ENCODE assay signal across 40 cellular contexts in the genomic region with DNA sequence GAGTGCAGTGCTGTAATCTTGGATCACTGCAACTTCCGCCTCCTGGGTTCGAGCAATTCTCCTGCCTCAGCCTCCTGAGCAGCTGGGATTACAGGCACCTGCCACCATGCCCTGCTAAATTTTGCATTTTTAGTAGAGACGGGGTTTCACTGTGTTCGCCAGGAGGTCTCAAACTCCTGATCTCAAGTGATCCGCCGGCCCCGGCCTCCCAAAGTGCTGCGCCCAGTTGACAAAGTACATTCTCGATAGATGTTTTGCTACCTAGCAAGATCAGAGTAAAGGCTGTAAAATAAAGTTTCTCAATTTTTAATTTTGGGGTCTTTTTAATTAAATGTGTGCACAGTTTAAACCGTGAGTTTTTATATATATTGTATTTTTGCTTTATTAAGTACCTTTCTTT.
"Had no signal": no experiment of that assay in that cellular context is flagged by ENCODE, and none has a peak within 500 bp of the region (broad histone marks: within the 10 kb centered on the region; RNA-seq: fewer than 3 reads in every experiment).

No MANE protein-coding gene starts in this region.

- H3K36me3 Mint-ChIP-seq: activated naive CD4-positive, alpha-beta T cell treated with anti-CD3 and anti-CD28 coated beads, Interleukin-2, amount 10 ng/mL, durations not matched to agents 7 days and 5 days; activated naive CD4-positive, alpha-beta T cell treated with anti-CD3 and anti-CD28 coated beads, Interleukin-2, amount 50 U/mL, for 24 hours; activated naive CD4-positive, alpha-beta T cell treated with anti-CD3 and anti-CD28 coated beads, Interleukin-2, amount 50 U/mL, for 72 hours; activated naive CD8-positive, alpha-beta T cell; activated naive CD8-positive, alpha-beta T cell treated with anti-CD3 and anti-CD28 coated beads for 36 hours; activated naive CD8-positive, alpha-beta T cell treated with anti-CD3 and anti-CD28 coated beads, Interleukin-2, amount 10 ng/mL, durations not matched to agents 7 days and 5 days; brain had no signal

- H3K9me3 ChIP-seq: adrenal gland, ascending aorta, body of pancreas, breast epithelium had no signal

- DNase-seq: activated effector memory CD4-positive, alpha-beta T cell treated with anti-CD3 and anti-CD28 coated beads, Interleukin-2, amount 50 U/mL, for 16 hours; activated effector memory CD4-positive, alpha-beta T cell treated with Interleukin-2 at 50 U/mL for 16 hours; activated gamma-delta T cell; activated gamma-delta T cell treated with Interleukin-2 at 50 U/mL for 16 hours; activated naive CD4-positive, alpha-beta T cell; activated naive CD4-positive, alpha-beta T cell treated with anti-CD3 and anti-CD28 coated beads for 36 hours; activated naive CD4-positive, alpha-beta T cell treated with anti-CD3 and anti-CD28 coated beads, Interleukin-2, amount 10 ng/mL, durations not matched to agents 7 days and 5 days; activated naive CD4-positive, alpha-beta T cell treated with anti-CD3 and anti-CD28 coated beads, Interleukin-2, amount 50 U/mL, for 16 hours; activated naive CD4-positive, alpha-beta T cell treated with Interleukin-2 at 50 U/mL for 16 hours; activated naive CD8-positive, alpha-beta T cell treated with anti-CD3 and anti-CD28 coated beads for 36 hours; activated naive CD8-positive, alpha-beta T cell treated with anti-CD3 and anti-CD28 coated beads, Interleukin-2, amount 10 ng/mL, durations not matched to agents 7 days and 5 days; activated naive CD8-positive, alpha-beta T cell treated with anti-CD3 and anti-CD28 coated beads, Interleukin-2, amount 50 U/mL, for 24 hours; activated T-cell treated with anti-CD3 and anti-CD28 coated beads for 4 hours; activated T-cell treated with anti-CD3 and anti-CD28 coated beads, Interleukin-2, amount 50 U/mL, for 1 hour; activated T-cell treated with anti-CD3 and anti-CD28 coated beads, Interleukin-2, amount 50 U/mL, for 24 hours; activated T-cell treated with anti-CD3 and anti-CD28 coated beads, Interleukin-2, amount 50 U/mL, for 4 hours; activated T-cell treated with anti-CD3 and anti-CD28 coated beads, Interleukin-2, amount 50 U/mL, for 48 hours; activated T-cell treated with anti-CD3 and anti-CD28 coated beads, Interleukin-2, amount 50 U/mL, for 72 hours; adrenal gland; amniotic stem cell; amygdala; anterior cingulate cortex; aorta; body of pancreas; brain microvascular endothelial cell; caudate nucleus; central memory CD4-positive, alpha-beta T cell; cerebellar nuclear complex had no signal

- H3K4me1 Mint-ChIP-seq: activated naive CD4-positive, alpha-beta T cell treated with anti-CD3 and anti-CD28 coated beads, Interleukin-2, amount 10 ng/mL, durations not matched to agents 7 days and 5 days; activated naive CD4-positive, alpha-beta T cell treated with anti-CD3 and anti-CD28 coated beads, Interleukin-2, amount 50 U/mL, for 24 hours; activated naive CD8-positive, alpha-beta T cell treated with anti-CD3 and anti-CD28 coated beads for 36 hours; activated naive CD8-positive, alpha-beta T cell treated with anti-CD3 and anti-CD28 coated beads, Interleukin-2, amount 10 ng/mL, durations not matched to agents 7 days and 5 days; activated naive CD8-positive, alpha-beta T cell treated with anti-CD3 and anti-CD28 coated beads, Interleukin-2, amount 50 U/mL, for 24 hours; activated T-helper 17 cell treated with anti-CD3 and anti-CD28 coated beads, Interleukin-2, amount 50 U/mL, for 72 hours; brain; central memory CD8-positive, alpha-beta T cell had no signal

- H3K4me3 Mint-ChIP-seq: activated naive CD4-positive, alpha-beta T cell treated with anti-CD3 and anti-CD28 coated beads for 36 hours; activated naive CD4-positive, alpha-beta T cell treated with anti-CD3 and anti-CD28 coated beads, Interleukin-2, amount 10 ng/mL, durations not matched to agents 7 days and 5 days; activated naive CD4-positive, alpha-beta T cell treated with anti-CD3 and anti-CD28 coated beads, Interleukin-2, amount 50 U/mL, for 24 hours; activated naive CD8-positive, alpha-beta T cell; activated naive CD8-positive, alpha-beta T cell treated with anti-CD3 and anti-CD28 coated beads for 36 hours; activated naive CD8-positive, alpha-beta T cell treated with anti-CD3 and anti-CD28 coated beads, Interleukin-2, amount 10 ng/mL, durations not matched to agents 7 days and 5 days; activated naive CD8-positive, alpha-beta T cell treated with anti-CD3 and anti-CD28 coated beads, Interleukin-2, amount 50 U/mL, for 24 hours; activated T-cell treated with anti-CD3 and anti-CD28 coated beads, Interleukin-2, amount 50 U/mL, for 24 hours; activated T-cell treated with anti-CD3 and anti-CD28 coated beads, Interleukin-2, amount 50 U/mL, for 4 hours; activated T-cell treated with anti-CD3 and anti-CD28 coated beads, Interleukin-2, amount 50 U/mL, for 72 hours; activated T-helper 1 cell treated with anti-CD3 and anti-CD28 coated beads, Interleukin-12 subunit alpha, Interleukin-12 subunit beta, Interleukin-2, Interleukin-4 antibody, amounts not matched to agents 30 ng/mL and 10 ng/mL and 1 ng/mL, durations not matched to agents 14 hours and 24 hours and 36 hours; activated T-helper 17 cell treated with anti-CD3 and anti-CD28 coated beads, Interleukin-2, amount 50 U/mL, for 72 hours; brain; central memory CD8-positive, alpha-beta T cell had no signal

- H3K4me3 ChIP-seq: adrenal gland, ascending aorta, body of pancreas, breast epithelium, cardiac muscle cell had no signal

- H3K9me3 Mint-ChIP-seq: activated naive CD4-positive, alpha-beta T cell treated with anti-CD3 and anti-CD28 coated beads for 36 hours; activated naive CD4-positive, alpha-beta T cell treated with anti-CD3 and anti-CD28 coated beads, Interleukin-2, amount 10 ng/mL, durations not matched to agents 7 days and 5 days; activated naive CD4-positive, alpha-beta T cell treated with anti-CD3 and anti-CD28 coated beads, Interleukin-2, amount 50 U/mL, for 24 hours; activated naive CD4-positive, alpha-beta T cell treated with anti-CD3 and anti-CD28 coated beads, Interleukin-2, amount 50 U/mL, for 72 hours; activated naive CD8-positive, alpha-beta T cell treated with anti-CD3 and anti-CD28 coated beads for 36 hours; activated naive CD8-positive, alpha-beta T cell treated with anti-CD3 and anti-CD28 coated beads, Interleukin-2, amount 10 ng/mL, durations not matched to agents 7 days and 5 days; activated naive CD8-positive, alpha-beta T cell treated with anti-CD3 and anti-CD28 coated beads, Interleukin-2, amount 50 U/mL, for 24 hours; activated T-cell treated with anti-CD3 and anti-CD28 coated beads, Interleukin-2, amount 50 U/mL, for 24 hours; activated T-cell treated with anti-CD3 and anti-CD28 coated beads, Interleukin-2, amount 50 U/mL, for 4 hours; activated T-cell treated with anti-CD3 and anti-CD28 coated beads, Interleukin-2, amount 50 U/mL, for 72 hours; activated T-helper 1 cell treated with anti-CD3 and anti-CD28 coated beads, Interleukin-12 subunit alpha, Interleukin-12 subunit beta, Interleukin-2, Interleukin-4 antibody, amounts not matched to agents 30 ng/mL and 10 ng/mL and 1 ng/mL, durations not matched to agents 14 hours and 24 hours and 36 hours; activated T-helper 17 cell treated with anti-CD3 and anti-CD28 coated beads, Interleukin-2, amount 50 U/mL, for 72 hours; activated T-helper 2 cell treated with anti-CD3 and anti-CD28 coated beads, Interferon-gamma antibody, Interleukin-2, Interleukin-4, amounts not matched to agents 10 μg/mL and 5 μg/mL and 100 μg/mL, durations not matched to agents 14 hours and 24 hours and 36 hours; central memory CD8-positive, alpha-beta T cell had no signal

- H3K27ac Mint-ChIP-seq: activated naive CD4-positive, alpha-beta T cell treated with anti-CD3 and anti-CD28 coated beads for 36 hours; activated naive CD4-positive, alpha-beta T cell treated with anti-CD3 and anti-CD28 coated beads, Interleukin-2, amount 10 ng/mL, durations not matched to agents 7 days and 5 days; activated naive CD4-positive, alpha-beta T cell treated with anti-CD3 and anti-CD28 coated beads, Interleukin-2, amount 50 U/mL, for 24 hours; activated naive CD4-positive, alpha-beta T cell treated with anti-CD3 and anti-CD28 coated beads, Interleukin-2, amount 50 U/mL, for 72 hours; activated naive CD8-positive, alpha-beta T cell; activated naive CD8-positive, alpha-beta T cell treated with anti-CD3 and anti-CD28 coated beads for 36 hours; activated naive CD8-positive, alpha-beta T cell treated with anti-CD3 and anti-CD28 coated beads, Interleukin-2, amount 10 ng/mL, durations not matched to agents 7 days and 5 days; activated naive CD8-positive, alpha-beta T cell treated with anti-CD3 and anti-CD28 coated beads, Interleukin-2, amount 50 U/mL, for 24 hours; activated T-cell treated with anti-CD3 and anti-CD28 coated beads, Interleukin-2, amount 50 U/mL, for 24 hours; activated T-cell treated with anti-CD3 and anti-CD28 coated beads, Interleukin-2, amount 50 U/mL, for 72 hours; activated T-helper 1 cell treated with anti-CD3 and anti-CD28 coated beads, Interleukin-12 subunit alpha, Interleukin-12 subunit beta, Interleukin-2, Interleukin-4 antibody, amounts not matched to agents 30 ng/mL and 10 ng/mL and 1 ng/mL, durations not matched to agents 14 hours and 24 hours and 36 hours; activated T-helper 17 cell treated with anti-CD3 and anti-CD28 coated beads, Interleukin-2, amount 50 U/mL, for 72 hours; activated T-helper 2 cell treated with anti-CD3 and anti-CD28 coated beads, Interferon-gamma antibody, Interleukin-2, Interleukin-4, amounts not matched to agents 10 μg/mL and 5 μg/mL and 100 μg/mL, durations not matched to agents 14 hours and 24 hours and 36 hours; brain had no signal

- H3K4me1 ChIP-seq: adrenal gland, ascending aorta, body of pancreas, breast epithelium had no signal

- H3K27ac ChIP-seq: adrenal gland, ascending aorta, body of pancreas, brain microvascular endothelial cell, breast epithelium, cardiac muscle cell had no signal

- H3K36me3 ChIP-seq: adrenal gland, ascending aorta, brain microvascular endothelial cell, breast epithelium, cardiac muscle cell had no signal

- FAIRE-seq: bronchial epithelial cell had no signal

- ATAC-seq: activated naive CD4-positive, alpha-beta T cell treated with anti-CD3 and anti-CD28 coated beads, Interleukin-2, amount 50 U/mL, for 72 hours; activated naive CD8-positive, alpha-beta T cell treated with anti-CD3 and anti-CD28 coated beads, Interleukin-2, amount 50 U/mL, for 24 hours; activated T-cell treated with anti-CD3 and anti-CD28 coated beads, Interleukin-2, amount 50 U/mL, for 4 hours; activated T-cell treated with anti-CD3 and anti-CD28 coated beads, Interleukin-2, amount 50 U/mL, for 72 hours; activated T-helper 17 cell treated with anti-CD3 and anti-CD28 coated beads, Interleukin-2, amount 50 U/mL, for 72 hours; body of pancreas had no signal

- H3K27me3 Mint-ChIP-seq: activated naive CD4-positive, alpha-beta T cell treated with anti-CD3 and anti-CD28 coated beads, Interleukin-2, amount 10 ng/mL, durations not matched to agents 7 days and 5 days; activated naive CD4-positive, alpha-beta T cell treated with anti-CD3 and anti-CD28 coated beads, Interleukin-2, amount 50 U/mL, for 24 hours; activated naive CD8-positive, alpha-beta T cell; activated naive CD8-positive, alpha-beta T cell treated with anti-CD3 and anti-CD28 coated beads for 36 hours; activated naive CD8-positive, alpha-beta T cell treated with anti-CD3 and anti-CD28 coated beads, Interleukin-2, amount 10 ng/mL, durations not matched to agents 7 days and 5 days; activated naive CD8-positive, alpha-beta T cell treated with anti-CD3 and anti-CD28 coated beads, Interleukin-2, amount 50 U/mL, for 24 hours; activated T-cell treated with anti-CD3 and anti-CD28 coated beads, Interleukin-2, amount 50 U/mL, for 24 hours; activated T-helper 17 cell treated with anti-CD3 and anti-CD28 coated beads, Interleukin-2, amount 50 U/mL, for 72 hours; brain; central memory CD8-positive, alpha-beta T cell had no signal

- H3K27me3 ChIP-seq: adrenal gland, ascending aorta, body of pancreas, brain microvascular endothelial cell, breast epithelium, cardiac muscle cell had no signal
